In genomic region chr16:53515811-53516210, GRCh38 we compare ENCODE assay signal across 2 cellular contexts.
TF ChIP-seq lines count a peak whose summit lies in the region.

No MANE protein-coding gene starts in this region.

TF ChIP-seq in liver, 16 proteins besides CTCF, POLR2A, EP300 and RAD21 (continued from another document):
- no peak for TF ChIP-seq ZBTB33 (IDR thresholded peaks at IDR 0.05)
- no peak for TF ChIP-seq SP1 (IDR thresholded peaks at IDR 0.05)
- no peak for TF ChIP-seq HNF4G (IDR thresholded peaks at IDR 0.05)
- TF ChIP-seq REST (IDR thresholded peaks at IDR 0.05): no peak
- TF ChIP-seq FOXA1 (IDR thresholded peaks at IDR 0.05): no peak
- no peak for TF ChIP-seq ATF3 (IDR thresholded peaks at IDR 0.05)

TF ChIP-seq in HepG2, 621 proteins besides CTCF, POLR2A, EP300 and RAD21:
- TF ChIP-seq CSRNP2 (CRISPR knock-in tag; conservative IDR thresholded peaks at IDR 0.05; ENCODE audit: low read depth): no peak
- no peak for TF ChIP-seq SNRNP70 (IDR thresholded peaks at IDR 0.05; ENCODE audit: low read depth, low read length)
- no peak for TF ChIP-seq ZNF275 (CRISPR knock-in tag; IDR thresholded peaks at IDR 0.05; ENCODE audit: borderline replicate concordance)
- TF ChIP-seq MAFF (IDR thresholded peaks at IDR 0.05; ENCODE audit: low read depth, low read length): no peak
- no peak for TF ChIP-seq ZNF18 (CRISPR knock-in tag; IDR thresholded peaks at IDR 0.05; ENCODE audit: insufficient replicate concordance)
- no peak for TF ChIP-seq SP4 (CRISPR knock-in tag; IDR thresholded peaks at IDR 0.05)
